In the genomic region with DNA sequence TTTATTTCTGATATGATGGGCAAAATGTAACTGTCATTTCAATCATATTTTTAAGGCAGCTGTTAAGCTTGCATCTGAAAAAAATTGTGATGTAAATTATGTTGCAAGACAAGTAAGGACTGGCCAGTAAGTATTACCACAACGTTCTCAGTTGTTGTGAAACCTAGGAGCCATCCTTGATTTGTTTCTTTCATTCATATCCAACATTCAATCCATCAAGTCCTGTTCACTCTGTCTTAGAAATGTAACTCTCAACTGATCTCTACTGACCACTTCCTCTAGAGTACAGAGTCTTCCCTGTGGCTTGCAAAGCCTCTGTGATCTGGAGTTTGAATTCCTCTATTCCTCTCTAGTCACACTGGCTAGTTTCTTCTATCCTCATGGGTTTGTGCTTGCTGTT, we compare ENCODE assay signal across 1 cellular context.
TF ChIP-seq lines count a peak whose summit lies in the region.

No MANE protein-coding gene starts in this region.

TF ChIP-seq in H1, 55 proteins besides CTCF, POLR2A, EP300 and RAD21 (continued from another document):
- TF ChIP-seq, protein P1, sequence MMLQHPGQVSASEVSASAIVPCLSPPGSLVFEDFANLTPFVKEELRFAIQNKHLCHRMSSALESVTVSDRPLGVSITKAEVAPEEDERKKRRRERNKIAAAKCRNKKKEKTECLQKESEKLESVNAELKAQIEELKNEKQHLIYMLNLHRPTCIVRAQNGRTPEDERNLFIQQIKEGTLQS (IDR thresholded peaks at IDR 0.05; ENCODE audit: insufficient read depth, low read depth, low read length): no peak
- no peak for TF ChIP-seq NRF1 (IDR thresholded peaks at IDR 0.05; ENCODE audit: low read depth, low read length)
- no peak for TF ChIP-seq RNF2 (IDR thresholded peaks at IDR 0.05; ENCODE audit: borderline replicate concordance, low read depth, low read length, missing control alignments, poor library complexity, severe bottlenecking)
